Comparison of ENCODE assay signal across 9 cellular contexts in genomic region chr14:37116933-37117844, GRCh38. TPM values are rescaled to one million over a fixed set of nuclear protein-coding genes. Genes with fewer than 3 reads are reported as not detected.
A peak's percentile ranks its signal among the peaks of the same experiment; 100 is the strongest.
DNase-seq lines count a peak whose midpoint lies in the region; ATAC-seq and TF ChIP-seq lines count a peak whose summit lies in the region.
"Had no signal": no experiment of that assay in that cellular context is flagged by ENCODE, and none has a peak within 500 bp of the region (broad histone marks: within the 10 kb centered on the region; RNA-seq: fewer than 3 reads in every experiment).

No MANE protein-coding gene starts in this region.

- H3K9me3 ChIP-seq in GM23248 (ENCODE audit: low read depth) (no peaks in the 10 kb centered on the region), gastrocnemius medialis (no peaks in the 10 kb centered on the region)

- H3K4me2 ChIP-seq in GM23248 (ENCODE audit: unreplicated experiment): peak overlapping the region; percentile 27

- ATAC-seq in gastrocnemius medialis: no peak

- peaks cover 20% of the 10 kb centered on the region for H3F3A ChIP-seq in GM23248 (ENCODE audit: insufficient read depth)

- H3K9me2 ChIP-seq in GM23248 (ENCODE audit: insufficient read depth): no peaks in the 10 kb centered on the region

- intact Hi-C loops in gastrocnemius medialis (cut with DNase I; ENCODE audit: low total_unique reads): no loop called here

- H3K4me3 ChIP-seq in GM23248: peak overlapping the region; percentile 1; the same call in 1 of the 2 replicates
- H3K4me3 ChIP-seq in coronary artery: no peak overlapping the region
- no peak overlapping the region for H3K4me3 ChIP-seq in gastrocnemius medialis

- H4K20me1 ChIP-seq in GM23248 (ENCODE audit: insufficient read depth): no peaks in the 10 kb centered on the region

- 19 to 21% methylated on average over 5 of the region's 5 CpGs for WGBS in GM23248 (ENCODE audit: low coverage in 1 of 2, low lambda C conversion rate in 2 of 2, missing lambda C conversion rate in 2 of 2), 2 experiments

- H3K36me3 ChIP-seq in GM23248 (ENCODE audit: low read depth) (no peaks in the 10 kb centered on the region), gastrocnemius medialis (no peaks in the 10 kb centered on the region)

- peak; percentile 73 for DNase-seq in GM23248
- DNase-seq in NCI-H2107 treated with DMSO at 0.1 percent for 48 hours (lab: John Stamatoyannopoulos, UW; ENCODE audit: unreplicated experiment): peak; percentile 97
- DNase-seq in coronary artery (ENCODE audit: low spot score): no peak
- peak; percentile 5 for DNase-seq in pons (ENCODE audit: low spot score)
- no peak for DNase-seq in GM20000 (ENCODE audit: low spot score)
- DNase-seq in stimulated activated CD4-positive, alpha-beta T cell treated with anti-CD3 and anti-CD28 coated beads, Interleukin-4, amount 100 ng/mL, for 4 hours: no peak
- no peak for DNase-seq in gastrocnemius medialis
- DNase-seq in NCI-H1436 (lab: John Stamatoyannopoulos, UW): no peak
- DNase-seq: activated gamma-delta T cell treated with Interleukin-2 at 50 U/mL for 16 hours had no signal

- H3K79me2 ChIP-seq in GM23248 (ENCODE audit: insufficient read depth): no peaks in the 10 kb centered on the region

- H3K27ac ChIP-seq in GM23248: no peak overlapping the region
- H3K27ac ChIP-seq in coronary artery: no peak overlapping the region
- no peak overlapping the region for H3K27ac ChIP-seq in gastrocnemius medialis

- TF ChIP-seq POLR2A in gastrocnemius medialis (IDR thresholded peaks at IDR 0.05): no peak

- H3K27me3 ChIP-seq in GM23248 (replicated peaks; ENCODE audit: insufficient read depth): no peaks in the 10 kb centered on the region
- H3K27me3 ChIP-seq in gastrocnemius medialis: no peaks in the 10 kb centered on the region

- in situ Hi-C loops in GM23248 (cut with MboI) (no loop called here), gastrocnemius medialis (cut with MboI; ENCODE audit: low sequenced_read_pairs in 4 of 4) (no loop called here)

- TF ChIP-seq CTCF in coronary artery (IDR thresholded peaks at IDR 0.05): peak; percentile 12
- TF ChIP-seq CTCF in GM20000 (IDR thresholded peaks at IDR 0.05; ENCODE audit: extremely low read depth, missing control alignments): no peak
- no peak for TF ChIP-seq CTCF in gastrocnemius medialis (IDR thresholded peaks at IDR 0.05 in 4 of 5, conservative IDR thresholded peaks at IDR 0.05 in 1 of 5)

- no peak overlapping the region for H2AFZ ChIP-seq in GM23248

- no peak overlapping the region for H3K9ac ChIP-seq in GM23248

- H3K4me1 ChIP-seq in GM23248 (ENCODE audit: insufficient read depth) (peaks cover 26% of the 10 kb centered on the region), gastrocnemius medialis (no peaks in the 10 kb centered on the region)

RNA-seq across cellular contexts. Expression of gene SLC25A21, which starts 55.2 kb away (rescaled TPM):
- total RNA-seq in GM23248 (2014; rRNA removed; shearing (Covaris generic)): not detected in 2 replicates
- 0.26 and 0.79 TPM in 2 replicates for polyA plus RNA-seq in GM23248 (2016; fragmentation: Nextera tagmentation; extraction: Ambion mirVana)
- total RNA-seq in gastrocnemius medialis: 1 to 10 TPM in 1 of 4 donors, not detected in 3; 1.9 TPM

Comparison
In these comparisons a context has a peak if more than half of its experiments do, and no peak if none do; other contexts are left out.
1. DNase-seq: peak in GM23248 (single experiment), NCI-H2107 treated with DMSO at 0.1 percent for 48 hours (single experiment) and pons (single experiment); none in coronary artery (single experiment), GM20000 (single experiment), stimulated activated CD4-positive, alpha-beta T cell treated with anti-CD3 and anti-CD28 coated beads, Interleukin-4, amount 100 ng/mL, for 4 hours (0 of 2), gastrocnemius medialis (0 of 2) and NCI-H1436 (single experiment).